In the genomic region with DNA sequence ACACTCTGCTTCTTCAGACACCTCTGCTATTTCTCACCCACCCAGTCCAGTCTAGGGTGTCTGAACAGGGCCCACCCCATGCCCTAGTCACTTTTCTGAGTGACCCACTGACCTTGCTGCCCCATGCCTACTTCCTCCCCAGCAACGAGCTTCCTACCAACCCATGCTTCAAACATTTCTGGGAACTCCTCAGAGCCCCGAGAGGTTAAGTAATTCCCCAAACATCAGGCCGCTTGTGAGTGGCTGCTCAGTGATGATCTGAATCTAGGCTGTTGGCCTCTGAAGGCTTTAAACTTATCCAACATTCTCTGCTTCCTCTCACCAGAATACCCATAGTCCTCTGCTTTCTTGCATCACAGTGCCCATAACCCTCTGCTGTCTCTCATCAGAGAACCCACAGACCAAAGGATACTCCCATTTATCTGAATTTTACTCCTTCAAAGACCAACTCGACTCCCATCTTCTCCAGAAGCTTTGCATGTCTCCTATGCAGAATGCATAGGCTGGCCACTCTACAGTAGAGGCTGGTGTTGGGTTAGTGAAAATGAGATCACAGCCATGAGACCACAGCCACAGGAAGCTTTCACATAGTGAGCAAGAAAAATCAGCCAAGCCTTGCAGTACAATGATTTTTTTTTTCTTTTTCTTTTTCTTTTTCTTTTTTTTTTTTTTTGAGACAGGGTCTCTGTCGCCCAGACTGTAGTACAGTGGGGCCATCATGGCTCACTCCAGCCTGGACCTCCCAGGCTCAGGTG, we compare ENCODE assay signal across 21 cellular contexts.
DNase-seq lines count a peak whose midpoint lies in the region; ATAC-seq, FAIRE-seq and TF ChIP-seq lines count a peak whose summit lies in the region.
"Had no signal": no experiment of that assay in that cellular context is flagged by ENCODE, and none has a peak within 500 bp of the region (broad histone marks: within the 10 kb centered on the region; RNA-seq: fewer than 3 reads in every experiment).

No MANE protein-coding gene starts in this region.

- WGBS in mammary epithelial cell (ENCODE audit: low coverage, missing lambda C conversion rate) = 80% methylated on average over 5 of the region's 5 CpGs
- 85 to 91% (median 86%) methylated on average over 5 of the region's 5 CpGs for WGBS in stomach, 5 donors
- WGBS in endodermal cell (ENCODE audit: insufficient coverage in 1 of 2, insufficient read length in 1 of 2), 2 experiments = 91% methylated on average over 5 of the region's 5 CpGs; no CpG with 5 or more reads in 1 of the 2 experiments

- H3K27me3 ChIP-seq in breast epithelium (no peaks in the 10 kb centered on the region), mammary epithelial cell (ENCODE audit: insufficient read depth, low read length) (no peaks in the 10 kb centered on the region), stomach (no peaks in the 10 kb centered on the region), endodermal cell (ENCODE audit: control insufficient read depth, insufficient read depth, low read length, poor library complexity, severe bottlenecking) (no peaks in the 10 kb centered on the region), ascending aorta (no peaks in the 10 kb centered on the region)
- H3K27me3 ChIP-seq: colonic mucosa, neutrophil, right lobe of liver had no signal

- H3K4me2 ChIP-seq in mammary epithelial cell (ENCODE audit: insufficient read depth, low read depth, low read length) = no peak overlapping the region
- H3K4me2 ChIP-seq: SK-N-SH had no signal

- dilution Hi-C loops in mammary epithelial cell (cut with HindIII; ENCODE audit: low sequenced_read_pairs) = no loop called here

- H3K4me3 ChIP-seq in breast epithelium (no peak overlapping the region), mammary epithelial cell (replicated peaks in 1 of 3; ENCODE audit: insufficient read depth in 1 of 3, low read depth in 2 of 3, low read length in 3 of 3) (no peak overlapping the region), stomach (no peak overlapping the region), endodermal cell (ENCODE audit: low read length) (no peak overlapping the region), ascending aorta (no peak overlapping the region)
- H3K4me3 ChIP-seq: colonic mucosa, right lobe of liver, thoracic aorta had no signal

- intact Hi-C loops in breast epithelium (cut with DNase I; ENCODE audit: low total_unique reads) (no loop called here), mammary epithelial cell (cut with micrococcal nuclease) (no loop called here), stomach (cut with DNase I; ENCODE audit: low total_unique reads) (no loop called here), ascending aorta (cut with DNase I) (no loop called here)

- no peaks in the 10 kb centered on the region for H3K9me3 Mint-ChIP-seq in endodermal cell

- no peaks in the 10 kb centered on the region for H3K79me2 ChIP-seq in mammary epithelial cell (ENCODE audit: insufficient read depth, low read length)

- H3K27ac ChIP-seq in breast epithelium (peak overlapping the region; percentile 56 to 88), mammary epithelial cell (ENCODE audit: insufficient read depth, low read depth, low read length) (no peak overlapping the region), stomach (no peak overlapping the region), endodermal cell (ENCODE audit: low read depth, low read length) (no peak overlapping the region), ascending aorta (no peak overlapping the region)
- H3K27ac ChIP-seq: colonic mucosa, neutrophil, right lobe of liver, thoracic aorta had no signal

- no peak overlapping the region for H3K9ac ChIP-seq in mammary epithelial cell (ENCODE audit: insufficient read depth, low read length)
- H3K9ac ChIP-seq in endodermal cell (ENCODE audit: extremely low read depth, low read length, poor library complexity, severe bottlenecking) = no peak overlapping the region
- H3K9ac ChIP-seq: SK-N-SH had no signal

- CTCF ChIA-PET in mammary epithelial cell (lab: Charles Lee; ENCODE audit: low non-redundant PET) = interaction anchor here (0.6 kb wide), 1 partner anchor 17 kb away, joined by 7 read pairs; no protein-coding TSS in a partner anchor

- ATAC-seq in HG02588 (IDR thresholded peaks at IDR 0.05; ENCODE audit: unreplicated experiment) = peak; percentile 55
- ATAC-seq in HG03342 (IDR thresholded peaks at IDR 0.05; ENCODE audit: unreplicated experiment) = peak; percentile 56
- ATAC-seq: PC-3, right lobe of liver had no signal

- in situ Hi-C loops in mammary epithelial cell (cut with MboI; ENCODE audit: low sequenced_read_pairs in 2 of 2) = no loop called here

- H3K36me3 ChIP-seq in breast epithelium (no peaks in the 10 kb centered on the region), mammary epithelial cell (ENCODE audit: insufficient read depth, low read length) (no peaks in the 10 kb centered on the region), stomach (no peaks in the 10 kb centered on the region), endodermal cell (ENCODE audit: control insufficient read depth, insufficient read depth, low read length) (no peaks in the 10 kb centered on the region), ascending aorta (no peaks in the 10 kb centered on the region)
- H3K36me3 ChIP-seq: colonic mucosa, neutrophil, right lobe of liver, thoracic aorta had no signal

- H3K27ac Mint-ChIP-seq in endodermal cell = no peak overlapping the region
- H3K27ac Mint-ChIP-seq: CD4-positive, CD25-positive, alpha-beta regulatory T cell had no signal

- H3K4me1 Mint-ChIP-seq in endodermal cell = peaks cover 5% of the 10 kb centered on the region
- H3K4me1 Mint-ChIP-seq: CD4-positive, CD25-positive, alpha-beta regulatory T cell had no signal

- no peak overlapping the region for H3K4me3 Mint-ChIP-seq in endodermal cell
- H3K4me3 Mint-ChIP-seq: CD4-positive, CD25-positive, alpha-beta regulatory T cell had no signal

- TF ChIP-seq EP300 in stomach (IDR thresholded peaks at IDR 0.05) = no peak

- FAIRE-seq in urothelium cell line (lab: Jason Lieb, UNC) = no peak

- H4K20me1 ChIP-seq in mammary epithelial cell (ENCODE audit: insufficient read depth, low read length) = no peaks in the 10 kb centered on the region

- TF ChIP-seq POLR2A in breast epithelium (IDR thresholded peaks at IDR 0.05) (no peak), stomach (IDR thresholded peaks at IDR 0.05) (no peak)

- BruUV-seq in mammary epithelial cell (replicated peaks; lab: Mats Ljungman, UMichigan) = no TSS peak

- H3K36me3 Mint-ChIP-seq in endodermal cell (ENCODE audit: low read depth) = no peaks in the 10 kb centered on the region
- H3K36me3 Mint-ChIP-seq: CD4-positive, CD25-positive, alpha-beta regulatory T cell had no signal

- TF ChIP-seq CTCF in breast epithelium (IDR thresholded peaks at IDR 0.05) (no peak), mammary epithelial cell (conservative IDR thresholded peaks at IDR 0.05 in 1 of 2, IDR thresholded peaks at IDR 0.05 in 1 of 2; ENCODE audit: extremely low read depth in 1 of 2, insufficient read depth in 1 of 2, low read depth in 1 of 2, low read length in 2 of 2) (no peak), stomach (IDR thresholded peaks at IDR 0.05) (no peak), endodermal cell (conservative IDR thresholded peaks at IDR 0.05) (no peak), ascending aorta (IDR thresholded peaks at IDR 0.05) (no peak)

- H3K9me3 ChIP-seq in breast epithelium = no peaks in the 10 kb centered on the region
- H3K9me3 ChIP-seq in mammary epithelial cell (replicated peaks; ENCODE audit: insufficient read depth, low read length) = no peaks in the 10 kb centered on the region
- H3K9me3 ChIP-seq in stomach = no peaks in the 10 kb centered on the region
- no peaks in the 10 kb centered on the region for H3K9me3 ChIP-seq in endodermal cell (ENCODE audit: control insufficient read depth, low read length)
- no peaks in the 10 kb centered on the region for H3K9me3 ChIP-seq in ascending aorta
- H3K9me3 ChIP-seq: colonic mucosa, neutrophil, right lobe of liver, SK-N-SH, thoracic aorta had no signal

- peaks cover 2% of the 10 kb centered on the region for H3K27me3 Mint-ChIP-seq in endodermal cell (ENCODE audit: insufficient read depth)
- H3K27me3 Mint-ChIP-seq: CD4-positive, CD25-positive, alpha-beta regulatory T cell had no signal

- DNase-seq in breast epithelium (ENCODE audit: low spot score in 2 of 2) (no peak), mammary epithelial cell (no peak), stomach (no peak), endodermal cell (no peak), urothelium cell line (ENCODE audit: low spot score) (no peak), ascending aorta (ENCODE audit: low spot score in 2 of 2) (no peak)
- DNase-seq: activated effector memory CD4-positive, alpha-beta T cell treated with Interleukin-2 at 50 U/mL for 16 hours; CD4-positive, CD25-positive, alpha-beta regulatory T cell; colonic mucosa; glutamatergic neuron; mesendoderm; NCI-H2029 treated with DMSO at 0.1 percent for 48 hours; NCI-H524 treated with DMSO at 0.1 percent for 48 hours; PC-3; right lobe of liver; SK-N-SH; stimulated activated CD4-positive, alpha-beta T cell treated with anti-CD3 and anti-CD28 coated beads, Interleukin-2, amount 100 ng/mL, for 24 hours had no signal

- no peak overlapping the region for H2AFZ ChIP-seq in mammary epithelial cell (ENCODE audit: low read depth, low read length)

- H3K4me1 ChIP-seq in breast epithelium (no peaks in the 10 kb centered on the region), mammary epithelial cell (ENCODE audit: insufficient read depth, low read length) (peaks cover 6% of the 10 kb centered on the region), stomach (no peaks in the 10 kb centered on the region), endodermal cell (ENCODE audit: control insufficient read depth, insufficient read depth, low read length) (no peaks in the 10 kb centered on the region), ascending aorta (no peaks in the 10 kb centered on the region)
- H3K4me1 ChIP-seq: colonic mucosa had no signal

Comparison
In these comparisons a context has a peak if more than half of its experiments do, and no peak if none do; other contexts are left out.
1. H3K27ac ChIP-seq: peak in breast epithelium (2 of 2); none in mammary epithelial cell (single experiment), stomach (0 of 5), endodermal cell (single experiment) and ascending aorta (0 of 2).